ENCODE assay signal across 8 cellular contexts in the genomic region with DNA sequence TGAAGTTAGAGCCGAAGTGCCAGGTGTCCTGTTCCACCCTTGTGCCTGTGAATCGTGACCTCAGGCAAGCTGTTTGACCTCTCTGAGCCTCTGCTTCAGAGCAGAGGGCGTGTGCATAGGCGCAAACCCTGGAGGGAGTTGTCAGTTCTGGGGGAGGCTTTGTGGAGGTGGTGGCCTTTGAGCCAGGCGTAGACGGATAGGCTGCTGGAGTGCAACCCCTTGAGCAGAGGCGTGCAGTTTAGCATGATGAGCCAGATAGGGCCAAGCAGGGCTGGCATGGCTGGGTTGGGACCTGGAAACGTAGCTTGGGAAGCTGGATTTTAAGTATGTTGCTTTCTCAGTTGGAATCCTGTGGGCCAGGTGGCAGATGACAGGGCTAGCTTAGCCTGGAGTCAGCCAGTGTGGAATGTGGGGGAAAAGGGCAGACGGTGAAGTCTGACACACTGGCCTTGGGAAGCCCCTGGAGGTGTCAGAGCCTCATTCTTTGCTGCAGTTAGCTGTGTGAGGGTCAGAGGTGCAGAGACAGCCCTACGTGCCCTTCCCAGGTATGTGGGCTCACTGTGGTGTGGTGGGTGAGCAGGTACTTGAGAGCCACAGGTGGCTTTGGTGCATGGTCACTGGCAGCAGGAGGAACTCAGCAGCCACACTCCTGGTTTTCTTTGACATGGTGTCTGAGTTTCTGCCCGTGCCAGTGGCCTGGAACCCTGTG.
DNase-seq lines count a peak whose midpoint lies in the region; ATAC-seq and TF ChIP-seq lines count a peak whose summit lies in the region.

No MANE protein-coding gene starts in this region.

- intact Hi-C loops in esophagus muscularis mucosa (cut with DNase I) = no loop called here

- H3K4me3 Mint-ChIP-seq in immature natural killer cell = no peak overlapping the region

- no peak overlapping the region for H3K27ac Mint-ChIP-seq in immature natural killer cell

- no peaks in the 10 kb centered on the region for H3K27me3 ChIP-seq in AG04450 (ENCODE audit: control insufficient read depth, insufficient read depth, low read length)
- H3K27me3 ChIP-seq in Loucy (ENCODE audit: insufficient read depth, low read length, poor library complexity, severe bottlenecking) = no peaks in the 10 kb centered on the region
- no peaks in the 10 kb centered on the region for H3K27me3 ChIP-seq in esophagus muscularis mucosa

- TF ChIP-seq POLR2A in esophagus muscularis mucosa (IDR thresholded peaks at IDR 0.05; ENCODE audit: low read depth) = no peak

- H3K4me1 Mint-ChIP-seq in immature natural killer cell = peaks cover 10 to 18% of the 10 kb centered on the region in 2 donors

- CTCF ChIA-PET in AG04450 (lab: Charles Lee) = interaction anchor here (1.0 to 2.1 kb wide), 2 partner anchors 11 to 198 kb away, joined by 3 to 10 read pairs; no protein-coding TSS in a partner anchor

- 70% methylated on average over 9 of the region's 11 CpGs for WGBS in esophagus muscularis mucosa

- ATAC-seq in HG03571 (IDR thresholded peaks at IDR 0.05; ENCODE audit: unreplicated experiment) = no peak

- H4K20me1 ChIP-seq in Loucy (ENCODE audit: insufficient read depth, low read length, poor library complexity, severe bottlenecking) = no peaks in the 10 kb centered on the region

- no peaks in the 10 kb centered on the region for H3K9me2 ChIP-seq in Loucy (replicated peaks; ENCODE audit: low read depth, low read length)

- no peak for TF ChIP-seq EP300 in esophagus muscularis mucosa (IDR thresholded peaks at IDR 0.05)

- peaks cover 0 to 3% (median 0%) of the 10 kb centered on the region in 3 donors for H3K36me3 Mint-ChIP-seq in immature natural killer cell

- H3K9me3 ChIP-seq in AG04450 (ENCODE audit: control insufficient read depth, insufficient read depth, low read length) = no peaks in the 10 kb centered on the region
- no peaks in the 10 kb centered on the region for H3K9me3 ChIP-seq in Loucy (ENCODE audit: insufficient read depth, low read depth, low read length)
- H3K9me3 ChIP-seq in esophagus muscularis mucosa = no peaks in the 10 kb centered on the region

- peak overlapping the region; percentile 4 for H3K9ac ChIP-seq in Loucy (ENCODE audit: low read depth, low read length, poor library complexity, severe bottlenecking)

- no peaks in the 10 kb centered on the region for H3K9me3 Mint-ChIP-seq in immature natural killer cell

- DNase-seq in AG04450 (ENCODE audit: low read depth, low spot score) (peak; percentile 16), esophagus muscularis mucosa (ENCODE audit: extremely low spot score) (no peak), non-pigmented ciliary epithelial cell (ENCODE audit: low read depth) (peak; percentile 17), immature natural killer cell (no peak), NCI-H82 (lab: John Stamatoyannopoulos, UW) (no peak), DMS153 treated with DMSO at 0.1 percent for 48 hours (lab: John Stamatoyannopoulos, UW; ENCODE audit: unreplicated experiment) (no peak)

- no peak overlapping the region for H2AFZ ChIP-seq in Loucy (ENCODE audit: low read length)

- H3K4me3 ChIP-seq in AG04450 (ENCODE audit: low read depth, low read length) = no peak overlapping the region
- no peak overlapping the region for H3K4me3 ChIP-seq in Loucy (ENCODE audit: low read length, poor library complexity, severe bottlenecking)
- H3K4me3 ChIP-seq in esophagus muscularis mucosa = peak overlapping the region; percentile 57 to 71 (median 63)

- TF ChIP-seq CTCF in AG04450 (IDR thresholded peaks at IDR 0.05; ENCODE audit: low read depth, low read length) (no peak), Loucy (conservative IDR thresholded peaks at IDR 0.05; ENCODE audit: low read length) (no peak), esophagus muscularis mucosa (IDR thresholded peaks at IDR 0.05) (no peak)

- no peaks in the 10 kb centered on the region for H3F3A ChIP-seq in Loucy (ENCODE audit: low read depth)

- H3K36me3 ChIP-seq in Loucy (ENCODE audit: insufficient read depth, low read length) = no peaks in the 10 kb centered on the region
- no peaks in the 10 kb centered on the region for H3K36me3 ChIP-seq in esophagus muscularis mucosa

- peaks cover 0 to 6% (median 0%) of the 10 kb centered on the region in 3 donors for H3K27me3 Mint-ChIP-seq in immature natural killer cell (ENCODE audit: low read depth in 3 of 3)

- no peak overlapping the region for H3K4me2 ChIP-seq in Loucy (ENCODE audit: low read depth, low read length, poor library complexity, severe bottlenecking)

- H3K4me1 ChIP-seq in Loucy (ENCODE audit: insufficient read depth, low read length, poor library complexity, severe bottlenecking) = peaks cover 47% of the 10 kb centered on the region
- H3K4me1 ChIP-seq in esophagus muscularis mucosa = peaks cover 89 to 100% (median 99%) of the 10 kb centered on the region in 4 donors

- H3K27ac ChIP-seq in AG04450 (ENCODE audit: low read depth, low read length) = peak overlapping the region; percentile 11
- peak overlapping the region; percentile 92 to 94 (median 94) for H3K27ac ChIP-seq in esophagus muscularis mucosa (replicated peaks in 1 of 4)

- peaks cover 54% of the 10 kb centered on the region for H3K79me2 ChIP-seq in Loucy (ENCODE audit: insufficient read depth, low read length)

- POLR2A ChIA-PET in AG04450 (lab: Yijun Ruan, JAX) = no interaction called here

Comparison
In these comparisons a context has a peak if more than half of its experiments do, and no peak if none do; other contexts are left out.
1. DNase-seq: peak in AG04450 (single experiment) and non-pigmented ciliary epithelial cell (single experiment); none in esophagus muscularis mucosa (single experiment), immature natural killer cell (0 of 3), NCI-H82 (single experiment) and DMS153 treated with DMSO at 0.1 percent for 48 hours (single experiment).
2. H3K4me3 ChIP-seq: peak in esophagus muscularis mucosa (4 of 4); none in AG04450 (single experiment) and Loucy (single experiment).